In genomic region chr17:7940743-7941142, GRCh38 we compare ENCODE assay signal across 4 cellular contexts.
"Had no signal": no experiment of that assay in that cellular context is flagged by ENCODE, and none has a peak within 500 bp of the region (broad histone marks: within the 10 kb centered on the region; RNA-seq: fewer than 3 reads in every experiment).

No MANE protein-coding gene starts in this region.

- ATAC-seq: GM23338 had no signal

- H3K4me2 ChIP-seq: GM23338 had no signal

- H3K4me1 Mint-ChIP-seq: GM23338, H9 had no signal

- H3K4me3 ChIP-seq: GM23338 had no signal

- H3K4me3 Mint-ChIP-seq: GM23338, H9 had no signal

- H2AFZ ChIP-seq: GM23338 had no signal

- H3K9me3 Mint-ChIP-seq: GM23338, H9 had no signal

- DNase-seq: H9, HCEC 1CT, IMR-90 had no signal

- H3K27ac Mint-ChIP-seq: GM23338, H9 had no signal
